ENCODE assay signal across 1 cellular context in the genomic region with DNA sequence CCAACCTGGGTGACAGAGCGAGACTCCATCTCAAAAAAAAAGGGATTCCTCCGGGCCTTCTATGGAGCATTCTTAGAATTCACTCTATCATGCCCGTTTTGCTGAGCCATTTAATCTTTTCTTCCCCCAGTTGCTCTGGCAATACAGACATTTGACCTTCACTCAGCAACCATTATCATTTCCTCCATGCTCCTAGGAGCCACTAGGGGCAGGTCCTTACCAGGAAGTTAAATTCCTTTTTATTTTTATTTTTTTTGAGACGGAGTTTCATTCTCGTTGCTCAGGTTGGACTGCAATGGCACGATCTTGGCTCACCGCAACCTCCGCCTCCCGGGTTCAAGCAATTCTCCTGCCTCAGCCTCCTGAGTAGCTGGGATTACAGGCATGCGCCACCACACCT.
TF ChIP-seq lines count a peak whose summit lies in the region.

No MANE protein-coding gene starts in this region.

TF ChIP-seq in GM23338, 12 proteins besides CTCF, POLR2A, EP300 and RAD21 (continued from another document):
- TF ChIP-seq, protein P1, sequence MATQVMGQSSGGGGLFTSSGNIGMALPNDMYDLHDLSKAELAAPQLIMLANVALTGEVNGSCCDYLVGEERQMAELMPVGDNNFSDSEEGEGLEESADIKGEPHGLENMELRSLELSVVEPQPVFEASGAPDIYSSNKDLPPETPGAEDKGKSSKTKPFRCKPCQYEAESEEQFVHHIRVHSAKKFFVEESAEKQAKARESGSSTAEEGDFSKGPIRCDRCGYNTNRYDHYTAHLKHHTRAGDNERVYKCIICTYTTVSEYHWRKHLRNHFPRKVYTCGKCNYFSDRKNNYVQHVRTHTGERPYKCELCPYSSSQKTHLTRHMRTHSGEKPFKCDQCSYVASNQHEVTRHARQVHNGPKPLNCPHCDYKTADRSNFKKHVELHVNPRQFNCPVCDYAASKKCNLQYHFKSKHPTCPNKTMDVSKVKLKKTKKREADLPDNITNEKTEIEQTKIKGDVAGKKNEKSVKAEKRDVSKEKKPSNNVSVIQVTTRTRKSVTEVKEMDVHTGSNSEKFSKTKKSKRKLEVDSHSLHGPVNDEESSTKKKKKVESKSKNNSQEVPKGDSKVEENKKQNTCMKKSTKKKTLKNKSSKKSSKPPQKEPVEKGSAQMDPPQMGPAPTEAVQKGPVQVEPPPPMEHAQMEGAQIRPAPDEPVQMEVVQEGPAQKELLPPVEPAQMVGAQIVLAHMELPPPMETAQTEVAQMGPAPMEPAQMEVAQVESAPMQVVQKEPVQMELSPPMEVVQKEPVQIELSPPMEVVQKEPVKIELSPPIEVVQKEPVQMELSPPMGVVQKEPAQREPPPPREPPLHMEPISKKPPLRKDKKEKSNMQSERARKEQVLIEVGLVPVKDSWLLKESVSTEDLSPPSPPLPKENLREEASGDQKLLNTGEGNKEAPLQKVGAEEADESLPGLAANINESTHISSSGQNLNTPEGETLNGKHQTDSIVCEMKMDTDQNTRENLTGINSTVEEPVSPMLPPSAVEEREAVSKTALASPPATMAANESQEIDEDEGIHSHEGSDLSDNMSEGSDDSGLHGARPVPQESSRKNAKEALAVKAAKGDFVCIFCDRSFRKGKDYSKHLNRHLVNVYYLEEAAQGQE (IDR thresholded peaks at IDR 0.05; ENCODE audit: unreplicated experiment) = no peak
- TF ChIP-seq ZNF114 (CRISPR knock-in tag; IDR thresholded peaks at IDR 0.05) (no peak), STAT1 (IDR thresholded peaks at IDR 0.05; ENCODE audit: unreplicated experiment) (no peak), EZH2phosphoT487 (IDR thresholded peaks at IDR 0.05; ENCODE audit: unreplicated experiment) (no peak), POLR2AphosphoS5 (IDR thresholded peaks at IDR 0.05; ENCODE audit: low read depth) (no peak), ZNF331 (CRISPR knock-in tag; IDR thresholded peaks at IDR 0.05; ENCODE audit: low read depth) (no peak)
